Comparison of ENCODE assay signal across 12 cellular contexts in the genomic region with DNA sequence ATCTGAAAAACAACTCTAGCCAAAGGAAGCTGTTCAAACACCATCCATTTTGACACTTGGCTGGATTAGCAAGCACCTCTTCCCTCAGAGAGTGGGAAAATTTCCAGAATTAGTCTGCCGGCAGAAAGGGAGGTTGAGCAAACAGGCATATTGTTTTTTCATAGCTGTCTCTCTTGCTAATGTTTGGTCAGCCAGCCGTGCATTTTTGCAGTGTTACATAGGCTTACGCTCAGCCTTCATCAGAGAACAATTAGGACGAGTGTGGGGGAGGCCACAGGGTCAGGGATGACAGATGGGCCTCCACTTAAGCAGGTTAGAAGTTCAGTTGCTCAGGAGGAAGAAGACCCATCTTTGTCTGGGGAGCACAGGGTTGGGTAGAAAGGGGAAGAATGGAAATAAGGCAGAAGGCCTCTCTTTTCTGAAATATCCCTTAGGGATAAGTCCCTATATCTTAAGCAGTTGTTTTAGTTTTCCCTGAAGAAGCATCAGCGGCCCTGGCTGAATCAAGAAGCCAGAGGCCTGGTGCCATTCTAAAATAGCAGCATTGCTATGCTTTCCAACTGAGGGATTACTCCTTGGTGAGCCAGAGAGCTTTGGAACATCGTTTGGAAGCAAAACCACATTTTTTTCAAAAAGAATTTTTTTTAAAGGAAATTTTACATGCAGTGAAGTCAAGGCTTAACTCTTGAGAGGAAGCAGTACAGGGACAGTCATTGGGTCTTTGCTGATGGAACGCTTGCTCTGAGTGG.
DNase-seq lines count a peak whose midpoint lies in the region; ATAC-seq, FAIRE-seq and TF ChIP-seq lines count a peak whose summit lies in the region.
"Had no signal": no experiment of that assay in that cellular context is flagged by ENCODE, and none has a peak within 500 bp of the region (broad histone marks: within the 10 kb centered on the region; RNA-seq: fewer than 3 reads in every experiment).

No MANE protein-coding gene starts in this region.

- TF ChIP-seq POLR2A in gastrocnemius medialis (IDR thresholded peaks at IDR 0.05) = no peak

- H3K4me1 ChIP-seq in PC-9 (replicated peaks; ENCODE audit: insufficient read depth) (peaks cover 8% of the 10 kb centered on the region; the same call in 1 of the 2 replicates), gastrocnemius medialis (no peaks in the 10 kb centered on the region)

- CTCF ChIA-PET in PC-9 (lab: Charles Lee) = no interaction called here

- H3F3A ChIP-seq in PC-9 (ENCODE audit: insufficient read depth, low read depth) = peaks cover 5% of the 10 kb centered on the region; the same call in 1 of the 2 replicates

- intact Hi-C loops in PC-9 (cut with micrococcal nuclease; ENCODE audit: unreplicated experiment) = no loop called here
- intact Hi-C loops in gastrocnemius medialis (cut with DNase I; ENCODE audit: low total_unique reads) = no loop called here

- no peak overlapping the region for H2AFZ ChIP-seq in PC-9

- POLR2A ChIA-PET in PC-9 (lab: Charles Lee; ENCODE audit: unreplicated experiment) = no interaction called here

- no peaks in the 10 kb centered on the region for H3K79me2 ChIP-seq in PC-9 (ENCODE audit: low read depth)

- H4K20me1 ChIP-seq in PC-9 (ENCODE audit: insufficient read depth) = no peaks in the 10 kb centered on the region

- DNase-seq in GM04503 (ENCODE audit: low read depth) (peak; percentile 83), PC-9 (no peak), fibroblast of the aortic adventitia (ENCODE audit: low read depth) (peak; percentile 95), gastrocnemius medialis (no peak), NCI-H187 treated with DMSO at 0.1 percent for 48 hours (lab: John Stamatoyannopoulos, UW) (no peak), frontal cortex (ENCODE audit: low spot score in 2 of 2) (no peak)
- DNase-seq: activated CD8-positive, alpha-beta memory T cell treated with anti-CD3 and anti-CD28 coated beads for 24 hours; RPMI8226; stimulated activated naive CD8-positive, alpha-beta T cell treated with anti-CD3 and anti-CD28 coated beads, Interleukin-15, Interleukin-2, amounts not matched to agents 100 U/mL and 50 U/mL, for 24 hours had no signal

- no TSS peak for BruUV-seq in PC-9 (replicated peaks; lab: Mats Ljungman, UMichigan)

- H3K36me3 ChIP-seq in PC-9 (ENCODE audit: low read depth) = no peaks in the 10 kb centered on the region
- no peaks in the 10 kb centered on the region for H3K36me3 ChIP-seq in gastrocnemius medialis
- H3K36me3 ChIP-seq: ovary had no signal

- no peak for FAIRE-seq in frontal cortex (lab: Jason Lieb, UNC)

- in situ Hi-C loops in gastrocnemius medialis (cut with MboI; ENCODE audit: low sequenced_read_pairs in 4 of 4) = loop anchor here in 1 of 4 donors (25.0 kb wide), 1 partner anchor 95 kb away; no protein-coding TSS in a partner anchor

- H3K27ac ChIP-seq in PC-9 (peak overlapping the region; percentile 28; the same call in 1 of the 2 replicates), gastrocnemius medialis (peak overlapping the region in 2 of 4 donors; percentile 1 to 28)

- ATAC-seq in gastrocnemius medialis (peak; percentile 6 to 43), HG03378 (IDR thresholded peaks at IDR 0.05; ENCODE audit: unreplicated experiment) (no peak), esophagus mucosa (no peak)
- ATAC-seq: stimulated activated naive CD8-positive, alpha-beta T cell treated with anti-CD3 and anti-CD28 coated beads, Interleukin-15, Interleukin-2, amounts not matched to agents 100 U/mL and 50 U/mL, for 24 hours had no signal

- TF ChIP-seq CTCF in PC-9 (conservative IDR thresholded peaks at IDR 0.05) (no peak), fibroblast of the aortic adventitia (IDR thresholded peaks at IDR 0.05; ENCODE audit: insufficient read depth, low read length) (no peak), gastrocnemius medialis (IDR thresholded peaks at IDR 0.05 in 4 of 5, conservative IDR thresholded peaks at IDR 0.05 in 1 of 5) (no peak)

- peak overlapping the region; percentile 23; the same call in 1 of the 2 replicates for H3K4me2 ChIP-seq in PC-9

- no peaks in the 10 kb centered on the region for H3K9me2 ChIP-seq in PC-9 (ENCODE audit: insufficient read depth)

- no peak overlapping the region for H3K4me3 ChIP-seq in PC-9
- H3K4me3 ChIP-seq in fibroblast of the aortic adventitia (ENCODE audit: low read depth, low read length) = no peak overlapping the region
- no peak overlapping the region for H3K4me3 ChIP-seq in gastrocnemius medialis
- H3K4me3 ChIP-seq: ovary had no signal

- H3K9me3 ChIP-seq in PC-9 (ENCODE audit: insufficient read depth, low read depth) (no peaks in the 10 kb centered on the region), gastrocnemius medialis (no peaks in the 10 kb centered on the region)
- H3K9me3 ChIP-seq: ovary had no signal

- H3K27me3 ChIP-seq in PC-9 (ENCODE audit: insufficient read depth, low read depth) (no peaks in the 10 kb centered on the region), gastrocnemius medialis (no peaks in the 10 kb centered on the region)
- H3K27me3 ChIP-seq: ovary had no signal

Comparison
In these comparisons a context has a peak if more than half of its experiments do, and no peak if none do; other contexts are left out.
1. DNase-seq: peak in GM04503 (single experiment) and fibroblast of the aortic adventitia (single experiment); none in PC-9 (0 of 2), gastrocnemius medialis (0 of 2), NCI-H187 treated with DMSO at 0.1 percent for 48 hours (single experiment) and frontal cortex (0 of 2).
2. ATAC-seq: peak in gastrocnemius medialis (2 of 2); none in HG03378 (single experiment) and esophagus mucosa (single experiment).